Comparison of ENCODE assay signal across 1 cellular context in the genomic region with DNA sequence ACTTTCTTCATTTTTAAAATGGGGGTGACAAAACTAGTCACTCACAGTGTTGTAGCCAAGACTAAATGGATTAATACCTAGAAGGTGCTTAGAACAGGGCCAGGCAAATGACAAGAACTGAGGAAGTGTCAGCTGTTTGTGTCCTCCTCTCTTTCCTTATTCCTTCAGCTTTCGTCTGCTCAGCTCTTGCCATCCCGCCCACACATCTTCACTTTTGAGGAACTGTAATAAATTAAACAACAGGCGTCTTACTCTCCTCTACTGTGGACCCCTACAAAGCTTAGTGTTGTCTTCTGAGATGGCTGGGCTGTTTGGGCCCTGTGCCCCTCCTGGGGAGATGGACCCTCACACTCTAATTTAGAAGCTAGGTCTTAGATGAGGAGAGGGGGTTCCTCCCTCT.
TF ChIP-seq lines count a peak whose summit lies in the region.

No MANE protein-coding gene starts in this region.

TF ChIP-seq in GM12878, 131 proteins besides CTCF, POLR2A, EP300 and RAD21:
- TF ChIP-seq NFIC (IDR thresholded peaks at IDR 0.05; ENCODE audit: low read depth, low read length) (no peak), HDGF (IDR thresholded peaks at IDR 0.05) (no peak), SPI1 (IDR thresholded peaks at IDR 0.05; ENCODE audit: borderline replicate concordance, insufficient read depth, low read depth, low read length) (peak; percentile 30; the same call in 1 of the 2 replicates), RFX5 (IDR thresholded peaks at IDR 0.05; ENCODE audit: low read depth, low read length) (no peak), FOS (IDR thresholded peaks at IDR 0.05; ENCODE audit: borderline replicate concordance, extremely low read depth, insufficient read length) (no peak)
- TF ChIP-seq, protein P1, sequence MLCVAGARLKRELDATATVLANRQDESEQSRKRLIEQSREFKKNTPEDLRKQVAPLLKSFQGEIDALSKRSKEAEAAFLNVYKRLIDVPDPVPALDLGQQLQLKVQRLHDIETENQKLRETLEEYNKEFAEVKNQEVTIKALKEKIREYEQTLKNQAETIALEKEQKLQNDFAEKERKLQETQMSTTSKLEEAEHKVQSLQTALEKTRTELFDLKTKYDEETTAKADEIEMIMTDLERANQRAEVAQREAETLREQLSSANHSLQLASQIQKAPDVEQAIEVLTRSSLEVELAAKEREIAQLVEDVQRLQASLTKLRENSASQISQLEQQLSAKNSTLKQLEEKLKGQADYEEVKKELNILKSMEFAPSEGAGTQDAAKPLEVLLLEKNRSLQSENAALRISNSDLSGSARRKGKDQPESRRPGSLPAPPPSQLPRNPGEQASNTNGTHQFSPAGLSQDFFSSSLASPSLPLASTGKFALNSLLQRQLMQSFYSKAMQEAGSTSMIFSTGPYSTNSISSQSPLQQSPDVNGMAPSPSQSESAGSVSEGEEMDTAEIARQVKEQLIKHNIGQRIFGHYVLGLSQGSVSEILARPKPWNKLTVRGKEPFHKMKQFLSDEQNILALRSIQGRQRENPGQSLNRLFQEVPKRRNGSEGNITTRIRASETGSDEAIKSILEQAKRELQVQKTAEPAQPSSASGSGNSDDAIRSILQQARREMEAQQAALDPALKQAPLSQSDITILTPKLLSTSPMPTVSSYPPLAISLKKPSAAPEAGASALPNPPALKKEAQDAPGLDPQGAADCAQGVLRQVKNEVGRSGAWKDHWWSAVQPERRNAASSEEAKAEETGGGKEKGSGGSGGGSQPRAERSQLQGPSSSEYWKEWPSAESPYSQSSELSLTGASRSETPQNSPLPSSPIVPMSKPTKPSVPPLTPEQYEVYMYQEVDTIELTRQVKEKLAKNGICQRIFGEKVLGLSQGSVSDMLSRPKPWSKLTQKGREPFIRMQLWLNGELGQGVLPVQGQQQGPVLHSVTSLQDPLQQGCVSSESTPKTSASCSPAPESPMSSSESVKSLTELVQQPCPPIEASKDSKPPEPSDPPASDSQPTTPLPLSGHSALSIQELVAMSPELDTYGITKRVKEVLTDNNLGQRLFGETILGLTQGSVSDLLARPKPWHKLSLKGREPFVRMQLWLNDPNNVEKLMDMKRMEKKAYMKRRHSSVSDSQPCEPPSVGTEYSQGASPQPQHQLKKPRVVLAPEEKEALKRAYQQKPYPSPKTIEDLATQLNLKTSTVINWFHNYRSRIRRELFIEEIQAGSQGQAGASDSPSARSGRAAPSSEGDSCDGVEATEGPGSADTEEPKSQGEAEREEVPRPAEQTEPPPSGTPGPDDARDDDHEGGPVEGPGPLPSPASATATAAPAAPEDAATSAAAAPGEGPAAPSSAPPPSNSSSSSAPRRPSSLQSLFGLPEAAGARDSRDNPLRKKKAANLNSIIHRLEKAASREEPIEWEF (IDR thresholded peaks at IDR 0.05; ENCODE audit: insufficient replicate concordance, low read depth, low read length) = no peak
- TF ChIP-seq, protein P2, sequence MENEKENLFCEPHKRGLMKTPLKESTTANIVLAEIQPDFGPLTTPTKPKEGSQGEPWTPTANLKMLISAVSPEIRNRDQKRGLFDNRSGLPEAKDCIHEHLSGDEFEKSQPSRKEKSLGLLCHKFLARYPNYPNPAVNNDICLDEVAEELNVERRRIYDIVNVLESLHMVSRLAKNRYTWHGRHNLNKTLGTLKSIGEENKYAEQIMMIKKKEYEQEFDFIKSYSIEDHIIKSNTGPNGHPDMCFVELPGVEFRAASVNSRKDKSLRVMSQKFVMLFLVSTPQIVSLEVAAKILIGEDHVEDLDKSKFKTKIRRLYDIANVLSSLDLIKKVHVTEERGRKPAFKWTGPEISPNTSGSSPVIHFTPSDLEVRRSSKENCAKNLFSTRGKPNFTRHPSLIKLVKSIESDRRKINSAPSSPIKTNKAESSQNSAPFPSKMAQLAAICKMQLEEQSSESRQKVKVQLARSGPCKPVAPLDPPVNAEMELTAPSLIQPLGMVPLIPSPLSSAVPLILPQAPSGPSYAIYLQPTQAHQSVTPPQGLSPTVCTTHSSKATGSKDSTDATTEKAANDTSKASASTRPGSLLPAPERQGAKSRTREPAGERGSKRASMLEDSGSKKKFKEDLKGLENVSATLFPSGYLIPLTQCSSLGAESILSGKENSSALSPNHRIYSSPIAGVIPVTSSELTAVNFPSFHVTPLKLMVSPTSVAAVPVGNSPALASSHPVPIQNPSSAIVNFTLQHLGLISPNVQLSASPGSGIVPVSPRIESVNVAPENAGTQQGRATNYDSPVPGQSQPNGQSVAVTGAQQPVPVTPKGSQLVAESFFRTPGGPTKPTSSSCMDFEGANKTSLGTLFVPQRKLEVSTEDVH (IDR thresholded peaks at IDR 0.05; ENCODE audit: low read depth, partially characterized antibody) = no peak
TF ChIP-seq in GM12878: peak in this region for 1.
